In the genomic region with DNA sequence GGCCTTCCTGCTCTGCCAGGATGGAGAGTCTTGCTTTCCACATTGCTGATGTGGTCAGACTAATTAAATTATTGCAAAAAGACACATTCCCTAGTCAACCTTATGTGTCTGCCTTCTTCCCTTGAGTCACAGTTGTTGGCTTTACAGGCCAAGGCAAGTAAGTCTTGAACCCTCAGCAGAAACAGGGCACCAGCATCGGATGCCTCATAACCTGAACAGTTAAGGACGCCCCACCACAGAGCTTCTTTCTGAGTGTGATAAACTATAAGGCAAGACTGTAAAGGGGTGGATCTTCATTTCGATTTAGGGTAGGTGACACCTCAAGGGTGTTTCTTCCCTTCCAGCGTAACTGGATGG, we compare ENCODE assay signal across 8 cellular contexts. TPM values are rescaled to one million over a fixed set of nuclear protein-coding genes. Genes with fewer than 3 reads are reported as not detected.
DNase-seq lines count a peak whose midpoint lies in the region; ATAC-seq and TF ChIP-seq lines count a peak whose summit lies in the region.

No MANE protein-coding gene starts in this region.

- H3K4me3 ChIP-seq in neuron (ENCODE audit: low read length) = peak overlapping the region; percentile 90

- peak overlapping the region; percentile 81 to 92 (median 90) for H3K27ac Mint-ChIP-seq in CD14-positive monocyte

- H3K9me3 ChIP-seq in neuron (ENCODE audit: low read length) = no peaks in the 10 kb centered on the region

- no peak for TF ChIP-seq CTCF in CD14-positive monocyte (IDR thresholded peaks at IDR 0.05)

- peaks cover 8% of the 10 kb centered on the region for H3K36me3 ChIP-seq in neuron (ENCODE audit: insufficient read depth, low read length)

- ATAC-seq in GM18517 (IDR thresholded peaks at IDR 0.05; ENCODE audit: unreplicated experiment) (no peak), GM19455 (IDR thresholded peaks at IDR 0.05; ENCODE audit: unreplicated experiment) (no peak), GM19395 (IDR thresholded peaks at IDR 0.05; ENCODE audit: unreplicated experiment) (no peak)

- H3K4me1 Mint-ChIP-seq in CD14-positive monocyte = peaks cover 33% of the 10 kb centered on the region

- peaks cover 0 to 7% (median 6%) of the 10 kb centered on the region in 3 donors for H3K27me3 Mint-ChIP-seq in CD14-positive monocyte (ENCODE audit: low read depth in 3 of 3)

- H3K27me3 ChIP-seq in neuron (ENCODE audit: insufficient read depth, low read length) = no peaks in the 10 kb centered on the region

- DNase-seq in CD14-positive monocyte (ENCODE audit: low spot score) (no peak), M059J (ENCODE audit: low read depth) (peak; percentile 22), dermis blood vessel endothelial cell (peak; percentile 6), hippocampal formation (lab: John Stamatoyannopoulos, UW) (no peak)

- H3K4me3 Mint-ChIP-seq in CD14-positive monocyte = peak overlapping the region; percentile 89 to 91

- peaks cover 0 to 5% of the 10 kb centered on the region in 2 donors for H3K36me3 Mint-ChIP-seq in CD14-positive monocyte

- intact Hi-C loops in CD14-positive monocyte (cut with micrococcal nuclease) = loop anchor here (10.0 kb wide), 3 partner anchors 49 to 99 kb away; a partner anchor contains a TSS

- H3K9me3 Mint-ChIP-seq in CD14-positive monocyte = no peaks in the 10 kb centered on the region

- peak overlapping the region; percentile 52 for H2AFZ ChIP-seq in neuron (ENCODE audit: low read depth, low read length)

- H3K4me1 ChIP-seq in neuron (ENCODE audit: insufficient read depth, low read length) = peaks cover 12% of the 10 kb centered on the region

RNA-seq across cellular contexts. Expression of a gene that starts 0.7 kb away (rescaled TPM):
- polyA plus RNA-seq in CD14-positive monocyte = 10 to 100 TPM; 21.7 to 24.6 TPM
- 52.4 and 59.7 TPM in 2 replicates for total RNA-seq in M059J (2014; rRNA removed; shearing (Covaris generic))
- total RNA-seq in dermis blood vessel endothelial cell = 105 and 158 TPM in 2 replicates

Comparison
In these comparisons a context has a peak if more than half of its experiments do, and no peak if none do; other contexts are left out.
1. DNase-seq: peak in M059J (single experiment) and dermis blood vessel endothelial cell (single experiment); none in CD14-positive monocyte (single experiment) and hippocampal formation (0 of 2).